11 cellular contexts compared by ENCODE assay signal in the genomic region with DNA sequence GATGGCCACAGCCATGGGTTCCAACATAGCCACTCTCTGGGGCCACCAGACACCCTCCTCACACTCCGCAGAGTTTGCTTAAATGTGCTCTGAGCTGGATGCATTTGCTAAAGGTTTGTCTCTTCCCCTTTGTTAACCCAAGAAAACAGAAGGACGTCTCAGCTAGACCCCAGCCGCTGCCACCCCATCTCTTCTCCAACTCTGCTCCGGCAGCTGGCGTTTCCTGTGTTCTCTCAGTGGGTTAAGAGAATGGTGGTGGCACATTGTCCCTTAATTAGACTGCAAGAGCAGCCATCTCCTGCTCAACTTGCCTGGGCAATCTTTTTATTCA. TPM values are rescaled to one million over a fixed set of nuclear protein-coding genes. Genes with fewer than 3 reads are reported as not detected.
DNase-seq lines count a peak whose midpoint lies in the region; FAIRE-seq and TF ChIP-seq lines count a peak whose summit lies in the region.
"Had no signal": no experiment of that assay in that cellular context is flagged by ENCODE, and none has a peak within 500 bp of the region (broad histone marks: within the 10 kb centered on the region; RNA-seq: fewer than 3 reads in every experiment).

No MANE protein-coding gene starts in this region.

- H3K27ac ChIP-seq in OCI-LY1 (ENCODE audit: low read depth, low read length, poor library complexity, severe bottlenecking) (peak overlapping the region; percentile 99), astrocyte (ENCODE audit: low read depth, low read length) (no peak overlapping the region), stomach (peak overlapping the region in 4 of 5 donors; percentile 20 to 59 (median 42))

- H3K4me1 Mint-ChIP-seq in astrocyte (ENCODE audit: low read depth, unreplicated experiment), result peaks cover 9% of the 10 kb centered on the region

- H3K27me3 Mint-ChIP-seq in astrocyte (ENCODE audit: low read depth, unreplicated experiment), result no peaks in the 10 kb centered on the region

- H4K20me1 ChIP-seq in OCI-LY1 (ENCODE audit: insufficient read depth, low read length) (no peaks in the 10 kb centered on the region), astrocyte (ENCODE audit: insufficient read depth, low read length) (no peaks in the 10 kb centered on the region)

- TF ChIP-seq CTCF in OCI-LY1 (IDR thresholded peaks at IDR 0.05; ENCODE audit: low read length) (no peak), astrocyte (IDR thresholded peaks at IDR 0.05; ENCODE audit: insufficient read depth, low read depth, low read length) (no peak), stomach (IDR thresholded peaks at IDR 0.05) (no peak)

- no peak overlapping the region for H3K4me3 Mint-ChIP-seq in astrocyte (ENCODE audit: unreplicated experiment)
- H3K4me3 Mint-ChIP-seq: WTC11 had no signal

- intact Hi-C loops in stomach (cut with DNase I; ENCODE audit: low total_unique reads), result no loop called here

- H3K4me2 ChIP-seq in OCI-LY1 (ENCODE audit: low read length), result peak overlapping the region; percentile 75
- no peak overlapping the region for H3K4me2 ChIP-seq in astrocyte (ENCODE audit: low read length)

- H3K79me2 ChIP-seq in OCI-LY1 (ENCODE audit: insufficient read depth, low read length) (no peaks in the 10 kb centered on the region), astrocyte (ENCODE audit: insufficient read depth, low read length) (no peaks in the 10 kb centered on the region)

- H3K27me3 ChIP-seq in OCI-LY1 (ENCODE audit: insufficient read depth, low read length) (no peaks in the 10 kb centered on the region), astrocyte (ENCODE audit: insufficient read depth, low read length) (no peaks in the 10 kb centered on the region), stomach (no peaks in the 10 kb centered on the region)

- H3K9me3 Mint-ChIP-seq in astrocyte (ENCODE audit: unreplicated experiment), result no peaks in the 10 kb centered on the region

- no peaks in the 10 kb centered on the region for H3K9me3 ChIP-seq in OCI-LY1 (ENCODE audit: low read length)
- no peaks in the 10 kb centered on the region for H3K9me3 ChIP-seq in astrocyte (ENCODE audit: insufficient read depth, low read depth, low read length)
- no peaks in the 10 kb centered on the region for H3K9me3 ChIP-seq in stomach

- H3K36me3 Mint-ChIP-seq in astrocyte (ENCODE audit: low read depth, unreplicated experiment), result no peaks in the 10 kb centered on the region
- H3K36me3 Mint-ChIP-seq: WTC11 had no signal

- H3K9ac ChIP-seq in OCI-LY1 (ENCODE audit: low read length) (peak overlapping the region; percentile 67), astrocyte (ENCODE audit: low read length) (no peak overlapping the region)

- no peaks in the 10 kb centered on the region for H3K9me2 ChIP-seq in OCI-LY1 (ENCODE audit: low read depth, low read length)

- peak; percentile 36 for DNase-seq in activated T-cell treated with anti-CD3 and anti-CD28 coated beads, Interleukin-2, amount 50 U/mL, for 1 hour
- DNase-seq in activated T-cell treated with anti-CD3 and anti-CD28 coated beads for 4 hours, result no peak
- no peak for DNase-seq in astrocyte (ENCODE audit: low read depth)
- DNase-seq in stomach, result no peak
- no peak for DNase-seq in NCI-H1694 (lab: John Stamatoyannopoulos, UW)
- no peak for DNase-seq in cerebellum (ENCODE audit: low spot score)
- DNase-seq in NCI-H146 treated with DMSO at 0.1 percent for 48 hours (lab: John Stamatoyannopoulos, UW; ENCODE audit: unreplicated experiment), result no peak
- DNase-seq: NCI-H2081 treated with DMSO at 0.1 percent for 48 hours had no signal

- peak overlapping the region; percentile 90 for H3K27ac Mint-ChIP-seq in astrocyte (ENCODE audit: unreplicated experiment)
- H3K27ac Mint-ChIP-seq: WTC11 had no signal

- no peaks in the 10 kb centered on the region for H3K36me3 ChIP-seq in OCI-LY1 (ENCODE audit: insufficient read depth, low read length)
- H3K36me3 ChIP-seq in astrocyte (ENCODE audit: insufficient read depth, low read length), result no peaks in the 10 kb centered on the region
- H3K36me3 ChIP-seq in stomach, result no peaks in the 10 kb centered on the region

- H3F3A ChIP-seq in OCI-LY1 (ENCODE audit: insufficient read depth, low read length), result no peaks in the 10 kb centered on the region

- peaks cover 100% of the 10 kb centered on the region for H3K4me1 ChIP-seq in OCI-LY1 (ENCODE audit: insufficient read depth, low read length, severe bottlenecking)
- H3K4me1 ChIP-seq in astrocyte (ENCODE audit: insufficient read depth, low read length), result peaks cover 8% of the 10 kb centered on the region
- peaks cover 0 to 28% (median 6%) of the 10 kb centered on the region in 4 donors for H3K4me1 ChIP-seq in stomach

- TF ChIP-seq EP300 in stomach (IDR thresholded peaks at IDR 0.05), result no peak

- FAIRE-seq in astrocyte (lab: Jason Lieb, UNC), result no peak

- H3K4me3 ChIP-seq in OCI-LY1 (ENCODE audit: low read depth, low read length, poor library complexity, severe bottlenecking) (peak overlapping the region; percentile 38), astrocyte (ENCODE audit: insufficient read depth, low read depth, low read length) (no peak overlapping the region), stomach (no peak overlapping the region)

- H2AFZ ChIP-seq in OCI-LY1 (ENCODE audit: low read length) (no peak overlapping the region), astrocyte (ENCODE audit: low read depth, low read length) (no peak overlapping the region)

- 64 to 89% (median 80%) methylated on average over 5 of the region's 5 CpGs for WGBS in stomach, 5 donors

- no peak for TF ChIP-seq POLR2A in stomach (IDR thresholded peaks at IDR 0.05)

RNA-seq across cellular contexts. Expression of gene FAM9C, which starts 43.7 kb away (rescaled TPM):
- 0.16 TPM in 1 of 2 replicates, not detected in the other for total RNA-seq in astrocyte
- total RNA-seq in stomach, result under 1 TPM in 1 of 5 donors, not detected in 4; 0.18 TPM
- polyA plus RNA-seq in stomach, result under 1 TPM in 1 of 3 donors, not detected in 2; 0.31 TPM
- not detected for total RNA-seq in cerebellum
- total RNA-seq: epithelial cell of proximal tubule had no signal
